Comparison of ENCODE assay signal across 8 cellular contexts in the genomic region with DNA sequence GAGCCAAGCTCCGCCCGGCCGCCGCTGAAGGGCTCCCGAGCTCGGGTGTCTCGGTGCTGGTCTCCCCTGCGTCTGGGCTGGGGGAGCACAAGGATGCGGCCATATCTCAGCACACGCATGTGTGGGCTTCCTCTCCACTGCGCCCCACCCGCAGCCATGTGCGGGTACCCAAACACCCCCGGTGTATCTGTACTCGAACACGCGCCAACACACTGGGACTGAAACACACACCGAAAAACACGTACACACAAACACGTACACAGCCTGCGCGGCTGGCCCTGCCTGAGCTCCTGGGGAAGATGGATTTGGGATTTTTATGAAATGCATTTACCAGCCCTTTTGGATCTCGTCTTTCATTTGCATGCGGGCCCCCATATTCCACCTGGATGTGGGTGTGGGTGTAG. TPM values are rescaled to one million over a fixed set of nuclear protein-coding genes. Genes with fewer than 3 reads are reported as not detected.
A peak's percentile ranks its signal among the peaks of the same experiment; 100 is the strongest.
DNase-seq lines count a peak whose midpoint lies in the region; ATAC-seq and TF ChIP-seq lines count a peak whose summit lies in the region.

No MANE protein-coding gene starts in this region.

- no peak for TF ChIP-seq CTCF in lung (IDR thresholded peaks at IDR 0.05; ENCODE audit: control extremely low read depth, extremely low read depth)
- no peak for TF ChIP-seq CTCF in tibial artery (IDR thresholded peaks at IDR 0.05)

- H3K27ac Mint-ChIP-seq in activated T-cell treated with anti-CD3 and anti-CD28 coated beads, Interleukin-2, amount 50 U/mL, for 72 hours, result no peak overlapping the region
- no peak overlapping the region for H3K27ac Mint-ChIP-seq in central memory CD8-positive, alpha-beta T cell (ENCODE audit: low read depth)

- H3K4me1 Mint-ChIP-seq in activated T-cell treated with anti-CD3 and anti-CD28 coated beads, Interleukin-2, amount 50 U/mL, for 72 hours (ENCODE audit: low read depth), result peaks cover 39% of the 10 kb centered on the region
- H3K4me1 Mint-ChIP-seq in central memory CD8-positive, alpha-beta T cell, result peaks cover 16% of the 10 kb centered on the region

- intact Hi-C loops in tibial artery (cut with DNase I; ENCODE audit: low total_unique reads), result no loop called here

- H3K4me1 ChIP-seq in lung (ENCODE audit: control insufficient read depth in 2 of 2, insufficient read depth in 2 of 2, low read length in 2 of 2) (peaks cover 0 to 3% of the 10 kb centered on the region in 2 donors), tibial artery (peaks cover 0 to 27% (median 8%) of the 10 kb centered on the region in 4 donors)

- H3K4me3 Mint-ChIP-seq in activated T-cell treated with anti-CD3 and anti-CD28 coated beads, Interleukin-2, amount 50 U/mL, for 72 hours, result peak overlapping the region; percentile 53 to 91
- H3K4me3 Mint-ChIP-seq in central memory CD8-positive, alpha-beta T cell, result peak overlapping the region; percentile 38

- H3K9me3 ChIP-seq in lung (ENCODE audit: control insufficient read depth in 2 of 2, insufficient read depth in 1 of 2, low read length in 1 of 2) (no peaks in the 10 kb centered on the region), tibial artery (no peaks in the 10 kb centered on the region)

- peaks cover 95% of the 10 kb centered on the region for H3K27me3 Mint-ChIP-seq in activated T-cell treated with anti-CD3 and anti-CD28 coated beads, Interleukin-2, amount 50 U/mL, for 72 hours (ENCODE audit: low read depth)
- H3K27me3 Mint-ChIP-seq in central memory CD8-positive, alpha-beta T cell, result peaks cover 98% of the 10 kb centered on the region

- no peak for DNase-seq in activated T-cell treated with anti-CD3 and anti-CD28 coated beads, Interleukin-2, amount 50 U/mL, for 72 hours
- DNase-seq in activated T-cell treated with anti-CD3 and anti-CD28 coated beads for 4 hours, result no peak
- DNase-seq in central memory CD8-positive, alpha-beta T cell (ENCODE audit: low spot score in 2 of 2), result no peak
- DNase-seq in lung (ENCODE audit: low spot score), result no peak
- DNase-seq in tibial artery, result no peak
- DNase-seq in NCI-H2029 treated with DMSO at 0.1 percent for 48 hours (lab: John Stamatoyannopoulos, UW), result no peak
- DNase-seq in NCI-H446 treated with DMSO at 0.1 percent for 48 hours (lab: John Stamatoyannopoulos, UW), result no peak
- no peak for DNase-seq in NK-92 (lab: John Stamatoyannopoulos, UW; ENCODE audit: unreplicated experiment)

- H3K36me3 Mint-ChIP-seq in activated T-cell treated with anti-CD3 and anti-CD28 coated beads, Interleukin-2, amount 50 U/mL, for 72 hours (ENCODE audit: insufficient read depth in 2 of 2), result peaks cover 9 to 18% of the 10 kb centered on the region in 2 donors
- peaks cover 6% of the 10 kb centered on the region for H3K36me3 Mint-ChIP-seq in central memory CD8-positive, alpha-beta T cell (ENCODE audit: insufficient read depth)

- H3K4me3 ChIP-seq in lung (peak overlapping the region; percentile 2), tibial artery (peak overlapping the region; percentile 58 to 74)

- ATAC-seq in activated T-cell treated with anti-CD3 and anti-CD28 coated beads, Interleukin-2, amount 50 U/mL, for 72 hours (replicated peaks in 1 of 2), result peak in 1 of 2 donors; percentile 12
- no peak for ATAC-seq in central memory CD8-positive, alpha-beta T cell (replicated peaks; ENCODE audit: extremely low read depth, poor library complexity, severe bottlenecking)
- ATAC-seq in lung (ENCODE audit: insufficient read depth, low FRiP score), result no peak

- H3K36me3 ChIP-seq in lung (ENCODE audit: control insufficient read depth in 2 of 2, insufficient read depth in 2 of 2, low read length in 2 of 2) (no peaks in the 10 kb centered on the region), tibial artery (no peaks in the 10 kb centered on the region)

- WGBS in lung, 2 donors, result 2% methylated on average over 23 to 24 of the region's 24 CpGs

- H3K27ac ChIP-seq in lung (ENCODE audit: low read depth in 1 of 2, low read length in 1 of 2) (peak overlapping the region; percentile 86 to 88), tibial artery (peak overlapping the region; percentile 81 to 85)

- H3K27me3 ChIP-seq in lung (ENCODE audit: control insufficient read depth, insufficient read depth) (no peaks in the 10 kb centered on the region), tibial artery (peaks cover 0 to 27% of the 10 kb centered on the region in 2 donors)

- peaks cover 2% of the 10 kb centered on the region in 2 donors for H3K9me3 Mint-ChIP-seq in activated T-cell treated with anti-CD3 and anti-CD28 coated beads, Interleukin-2, amount 50 U/mL, for 72 hours
- no peaks in the 10 kb centered on the region for H3K9me3 Mint-ChIP-seq in central memory CD8-positive, alpha-beta T cell

RNA-seq across cellular contexts. Expression of a gene that starts 0.9 kb away (rescaled TPM):
- under 1 TPM in 1 of 2 donors, not detected in 1; 0.07 TPM for total RNA-seq in activated T-cell treated with anti-CD3 and anti-CD28 coated beads, Interleukin-2, amount 50 U/mL, for 72 hours
- total RNA-seq in lung, result 100 to 1,000 TPM in 1 of 2 donors, 10 to 100 TPM in 1; 48.4 to 126 TPM
- 10 to 100 TPM; 19.3 to 30.8 TPM for polyA plus RNA-seq in lung

Comparison
In these comparisons a context has a peak if more than half of its experiments do, and no peak if none do; other contexts are left out.
1. RNA of a gene that starts 0.9 kb away (total RNA-seq): 48.4 to 126 TPM in lung; 0.07 TPM in activated T-cell treated with anti-CD3 and anti-CD28 coated beads, Interleukin-2, amount 50 U/mL, for 72 hours; every median in the first group is over 10 times any median in the second.